ENCODE assay signal across 1 cellular context in the genomic region with DNA sequence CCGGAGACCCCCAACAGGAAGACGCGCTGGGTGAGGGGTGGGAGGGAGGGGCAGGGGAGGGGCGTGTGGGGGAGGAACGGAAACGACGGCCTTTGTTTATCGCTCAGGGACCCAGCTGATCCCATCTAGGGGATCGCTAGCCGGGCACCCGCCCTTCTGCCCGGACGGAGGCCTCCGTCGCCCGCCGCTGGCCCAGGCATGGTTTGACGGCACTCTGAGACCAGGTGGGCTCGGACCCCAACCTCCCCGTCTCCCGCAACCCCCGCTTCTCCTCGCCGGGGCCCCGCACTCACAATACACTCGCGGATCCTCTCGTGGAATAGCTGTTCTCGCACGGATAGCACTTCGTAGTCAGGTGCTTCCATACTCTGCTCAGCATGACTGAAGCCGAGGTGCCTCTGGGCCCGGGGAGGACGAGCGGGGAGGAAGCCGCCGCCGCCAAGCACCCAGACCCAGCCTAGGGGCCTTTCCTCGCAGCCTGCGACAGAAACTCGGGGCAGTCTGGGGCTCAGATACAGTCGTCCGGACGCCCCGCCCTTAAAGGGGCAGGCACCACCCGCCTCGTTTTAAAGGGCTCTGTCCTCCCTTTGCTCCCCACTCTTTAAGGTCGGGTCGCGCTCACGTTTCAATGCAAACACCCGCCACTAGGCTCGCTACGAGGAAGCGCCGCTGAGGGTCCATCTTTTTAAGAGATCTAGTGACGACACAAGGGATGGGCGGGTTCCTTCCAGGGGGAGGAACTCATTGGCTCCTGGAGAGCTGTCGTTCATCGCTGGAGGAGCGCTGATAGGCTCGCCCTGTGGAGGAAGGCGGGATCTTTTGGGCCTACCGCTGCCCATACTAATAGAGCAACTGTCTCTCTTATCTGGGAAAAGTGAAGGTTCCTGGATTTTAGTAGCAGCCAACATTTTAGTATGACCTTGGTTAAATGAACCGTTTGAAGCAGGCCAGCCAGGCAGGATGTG.
TF ChIP-seq lines count a peak whose summit lies in the region.

A gene with protein sequence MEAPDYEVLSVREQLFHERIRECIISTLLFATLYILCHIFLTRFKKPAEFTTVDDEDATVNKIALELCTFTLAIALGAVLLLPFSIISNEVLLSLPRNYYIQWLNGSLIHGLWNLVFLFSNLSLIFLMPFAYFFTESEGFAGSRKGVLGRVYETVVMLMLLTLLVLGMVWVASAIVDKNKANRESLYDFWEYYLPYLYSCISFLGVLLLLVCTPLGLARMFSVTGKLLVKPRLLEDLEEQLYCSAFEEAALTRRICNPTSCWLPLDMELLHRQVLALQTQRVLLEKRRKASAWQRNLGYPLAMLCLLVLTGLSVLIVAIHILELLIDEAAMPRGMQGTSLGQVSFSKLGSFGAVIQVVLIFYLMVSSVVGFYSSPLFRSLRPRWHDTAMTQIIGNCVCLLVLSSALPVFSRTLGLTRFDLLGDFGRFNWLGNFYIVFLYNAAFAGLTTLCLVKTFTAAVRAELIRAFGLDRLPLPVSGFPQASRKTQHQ (minus strand): TSS at position 657 of the 965 bp plus-strand sequence. CDS start 292 bp downstream, at position 365.

TF ChIP-seq in HepG2, 621 proteins besides CTCF, POLR2A, EP300 and RAD21 (continued from another document and continues in another):
- TF ChIP-seq ZSCAN22 (CRISPR knock-in tag; IDR thresholded peaks at IDR 0.05) (no peak), ZNF598 (CRISPR knock-in tag; IDR thresholded peaks at IDR 0.05; ENCODE audit: borderline replicate concordance) (0 out of 2 replicates have a peak, but pooled peaks have one; percentile 43), KDM4B (CRISPR knock-in tag; IDR thresholded peaks at IDR 0.05) (0 out of 2 replicates have a peak, but pooled peaks have one; percentile 19), PHF5A (CRISPR knock-in tag; IDR thresholded peaks at IDR 0.05; ENCODE audit: low read depth, unreplicated experiment) (no peak), AGO1 (IDR thresholded peaks at IDR 0.05; ENCODE audit: low read depth, low read length, poor library complexity, severe bottlenecking) (no peak), KLF15 (CRISPR knock-in tag; IDR thresholded peaks at IDR 0.05; ENCODE audit: borderline replicate concordance) (no peak), SRF (IDR thresholded peaks at IDR 0.05; ENCODE audit: low read depth, low read length) (no peak), FOXM1 (CRISPR knock-in tag; IDR thresholded peaks at IDR 0.05) (no peak), ISL2 (CRISPR knock-in tag; IDR thresholded peaks at IDR 0.05) (peak; percentile 41; the same call in 1 of the 2 replicates), ZNF589 (CRISPR knock-in tag; conservative IDR thresholded peaks at IDR 0.05) (no peak), MATR3 (CRISPR knock-in tag; IDR thresholded peaks at IDR 0.05) (no peak), KLF13 (CRISPR knock-in tag; IDR thresholded peaks at IDR 0.05) (no peak), ZNF670 (CRISPR knock-in tag; IDR thresholded peaks at IDR 0.05; ENCODE audit: borderline replicate concordance) (no peak), ZNF256 (CRISPR knock-in tag; conservative IDR thresholded peaks at IDR 0.05) (no peak), ZNF850 (CRISPR knock-in tag; conservative IDR thresholded peaks at IDR 0.05) (no peak), ZNF484 (CRISPR knock-in tag; IDR thresholded peaks at IDR 0.05; ENCODE audit: borderline replicate concordance, low read depth) (no peak), HOXA5 (CRISPR knock-in tag; IDR thresholded peaks at IDR 0.05) (peak; percentile 61), NR2F6 (IDR thresholded peaks at IDR 0.05) (no peak), NR2F6 (CRISPR knock-in tag; IDR thresholded peaks at IDR 0.05) (no peak), PRMT3 (CRISPR knock-in tag; IDR thresholded peaks at IDR 0.05; ENCODE audit: borderline replicate concordance, low read depth) (no peak), MZF1 (CRISPR knock-in tag; IDR thresholded peaks at IDR 0.05; ENCODE audit: borderline replicate concordance) (no peak), ZNF564 (CRISPR knock-in tag; IDR thresholded peaks at IDR 0.05) (no peak), NR2C2 (CRISPR knock-in tag; IDR thresholded peaks at IDR 0.05; ENCODE audit: borderline replicate concordance) (peak; percentile 10; the same call in 1 of the 2 replicates), DNMT3B (CRISPR knock-in tag; conservative IDR thresholded peaks at IDR 0.05) (peak; percentile 64; the same call in 1 of the 2 replicates), TARDBP (CRISPR knock-in tag; IDR thresholded peaks at IDR 0.05) (no peak), ZNF101 (CRISPR knock-in tag; IDR thresholded peaks at IDR 0.05; ENCODE audit: borderline replicate concordance, low read depth) (no peak), ZNF788 (CRISPR knock-in tag; IDR thresholded peaks at IDR 0.05; ENCODE audit: borderline replicate concordance) (peak; percentile 47; the same call in 1 of the 2 replicates), ATF7 (IDR thresholded peaks at IDR 0.05) (no peak), ATF7 (CRISPR knock-in tag; IDR thresholded peaks at IDR 0.05) (no peak), MTF1 (CRISPR knock-in tag; IDR thresholded peaks at IDR 0.05) (no peak), KDM3A (CRISPR knock-in tag; IDR thresholded peaks at IDR 0.05; ENCODE audit: low read depth) (no peak), YEATS2 (CRISPR knock-in tag; IDR thresholded peaks at IDR 0.05; ENCODE audit: borderline replicate concordance) (no peak), ZNF883 (CRISPR knock-in tag; IDR thresholded peaks at IDR 0.05; ENCODE audit: not compliant biosample characterization) (peak; percentile 78), ZNF709 (CRISPR knock-in tag; IDR thresholded peaks at IDR 0.05) (peak; percentile 80; the same call in 1 of the 2 replicates), SIX1 (CRISPR knock-in tag; IDR thresholded peaks at IDR 0.05; ENCODE audit: borderline replicate concordance) (peak; percentile 48; the same call in 1 of the 2 replicates), PAF1 (CRISPR knock-in tag; IDR thresholded peaks at IDR 0.05) (no peak), BHLHE40 (IDR thresholded peaks at IDR 0.05; ENCODE audit: low read length) (peak; percentile 68), HOXA9 (CRISPR knock-in tag; IDR thresholded peaks at IDR 0.05; ENCODE audit: borderline replicate concordance) (no peak), ZNF567 (CRISPR knock-in tag; IDR thresholded peaks at IDR 0.05; ENCODE audit: borderline replicate concordance) (peak; percentile 79; the same call in 1 of the 2 replicates), PTBP1 (IDR thresholded peaks at IDR 0.05; ENCODE audit: low read depth, low read length, poor library complexity, severe bottlenecking) (no peak)
- TF ChIP-seq, protein P1, sequence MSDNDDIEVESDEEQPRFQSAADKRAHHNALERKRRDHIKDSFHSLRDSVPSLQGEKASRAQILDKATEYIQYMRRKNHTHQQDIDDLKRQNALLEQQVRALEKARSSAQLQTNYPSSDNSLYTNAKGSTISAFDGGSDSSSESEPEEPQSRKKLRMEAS (IDR thresholded peaks at IDR 0.05): peak; percentile 61
- TF ChIP-seq, protein P2, sequence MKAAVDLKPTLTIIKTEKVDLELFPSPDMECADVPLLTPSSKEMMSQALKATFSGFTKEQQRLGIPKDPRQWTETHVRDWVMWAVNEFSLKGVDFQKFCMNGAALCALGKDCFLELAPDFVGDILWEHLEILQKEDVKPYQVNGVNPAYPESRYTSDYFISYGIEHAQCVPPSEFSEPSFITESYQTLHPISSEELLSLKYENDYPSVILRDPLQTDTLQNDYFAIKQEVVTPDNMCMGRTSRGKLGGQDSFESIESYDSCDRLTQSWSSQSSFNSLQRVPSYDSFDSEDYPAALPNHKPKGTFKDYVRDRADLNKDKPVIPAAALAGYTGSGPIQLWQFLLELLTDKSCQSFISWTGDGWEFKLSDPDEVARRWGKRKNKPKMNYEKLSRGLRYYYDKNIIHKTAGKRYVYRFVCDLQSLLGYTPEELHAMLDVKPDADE (CRISPR knock-in tag; IDR thresholded peaks at IDR 0.05): 0 out of 2 replicates have a peak, but pooled peaks have one; percentile 73
- TF ChIP-seq, protein P3, sequence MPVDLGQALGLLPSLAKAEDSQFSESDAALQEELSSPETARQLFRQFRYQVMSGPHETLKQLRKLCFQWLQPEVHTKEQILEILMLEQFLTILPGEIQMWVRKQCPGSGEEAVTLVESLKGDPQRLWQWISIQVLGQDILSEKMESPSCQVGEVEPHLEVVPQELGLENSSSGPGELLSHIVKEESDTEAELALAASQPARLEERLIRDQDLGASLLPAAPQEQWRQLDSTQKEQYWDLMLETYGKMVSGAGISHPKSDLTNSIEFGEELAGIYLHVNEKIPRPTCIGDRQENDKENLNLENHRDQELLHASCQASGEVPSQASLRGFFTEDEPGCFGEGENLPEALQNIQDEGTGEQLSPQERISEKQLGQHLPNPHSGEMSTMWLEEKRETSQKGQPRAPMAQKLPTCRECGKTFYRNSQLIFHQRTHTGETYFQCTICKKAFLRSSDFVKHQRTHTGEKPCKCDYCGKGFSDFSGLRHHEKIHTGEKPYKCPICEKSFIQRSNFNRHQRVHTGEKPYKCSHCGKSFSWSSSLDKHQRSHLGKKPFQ (CRISPR knock-in tag; IDR thresholded peaks at IDR 0.05; ENCODE audit: insufficient replicate concordance): no peak
- TF ChIP-seq, protein P4, sequence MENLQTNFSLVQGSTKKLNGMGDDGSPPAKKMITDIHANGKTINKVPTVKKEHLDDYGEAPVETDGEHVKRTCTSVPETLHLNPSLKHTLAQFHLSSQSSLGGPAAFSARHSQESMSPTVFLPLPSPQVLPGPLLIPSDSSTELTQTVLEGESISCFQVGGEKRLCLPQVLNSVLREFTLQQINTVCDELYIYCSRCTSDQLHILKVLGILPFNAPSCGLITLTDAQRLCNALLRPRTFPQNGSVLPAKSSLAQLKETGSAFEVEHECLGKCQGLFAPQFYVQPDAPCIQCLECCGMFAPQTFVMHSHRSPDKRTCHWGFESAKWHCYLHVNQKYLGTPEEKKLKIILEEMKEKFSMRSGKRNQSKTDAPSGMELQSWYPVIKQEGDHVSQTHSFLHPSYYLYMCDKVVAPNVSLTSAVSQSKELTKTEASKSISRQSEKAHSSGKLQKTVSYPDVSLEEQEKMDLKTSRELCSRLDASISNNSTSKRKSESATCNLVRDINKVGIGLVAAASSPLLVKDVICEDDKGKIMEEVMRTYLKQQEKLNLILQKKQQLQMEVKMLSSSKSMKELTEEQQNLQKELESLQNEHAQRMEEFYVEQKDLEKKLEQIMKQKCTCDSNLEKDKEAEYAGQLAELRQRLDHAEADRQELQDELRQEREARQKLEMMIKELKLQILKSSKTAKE (CRISPR knock-in tag; IDR thresholded peaks at IDR 0.05; ENCODE audit: borderline replicate concordance): no peak
- TF ChIP-seq, protein P5, sequence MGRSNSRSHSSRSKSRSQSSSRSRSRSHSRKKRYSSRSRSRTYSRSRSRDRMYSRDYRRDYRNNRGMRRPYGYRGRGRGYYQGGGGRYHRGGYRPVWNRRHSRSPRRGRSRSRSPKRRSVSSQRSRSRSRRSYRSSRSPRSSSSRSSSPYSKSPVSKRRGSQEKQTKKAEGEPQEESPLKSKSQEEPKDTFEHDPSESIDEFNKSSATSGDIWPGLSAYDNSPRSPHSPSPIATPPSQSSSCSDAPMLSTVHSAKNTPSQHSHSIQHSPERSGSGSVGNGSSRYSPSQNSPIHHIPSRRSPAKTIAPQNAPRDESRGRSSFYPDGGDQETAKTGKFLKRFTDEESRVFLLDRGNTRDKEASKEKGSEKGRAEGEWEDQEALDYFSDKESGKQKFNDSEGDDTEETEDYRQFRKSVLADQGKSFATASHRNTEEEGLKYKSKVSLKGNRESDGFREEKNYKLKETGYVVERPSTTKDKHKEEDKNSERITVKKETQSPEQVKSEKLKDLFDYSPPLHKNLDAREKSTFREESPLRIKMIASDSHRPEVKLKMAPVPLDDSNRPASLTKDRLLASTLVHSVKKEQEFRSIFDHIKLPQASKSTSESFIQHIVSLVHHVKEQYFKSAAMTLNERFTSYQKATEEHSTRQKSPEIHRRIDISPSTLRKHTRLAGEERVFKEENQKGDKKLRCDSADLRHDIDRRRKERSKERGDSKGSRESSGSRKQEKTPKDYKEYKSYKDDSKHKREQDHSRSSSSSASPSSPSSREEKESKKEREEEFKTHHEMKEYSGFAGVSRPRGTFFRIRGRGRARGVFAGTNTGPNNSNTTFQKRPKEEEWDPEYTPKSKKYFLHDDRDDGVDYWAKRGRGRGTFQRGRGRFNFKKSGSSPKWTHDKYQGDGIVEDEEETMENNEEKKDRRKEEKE (IDR thresholded peaks at IDR 0.05): no peak
- TF ChIP-seq, protein P6, sequence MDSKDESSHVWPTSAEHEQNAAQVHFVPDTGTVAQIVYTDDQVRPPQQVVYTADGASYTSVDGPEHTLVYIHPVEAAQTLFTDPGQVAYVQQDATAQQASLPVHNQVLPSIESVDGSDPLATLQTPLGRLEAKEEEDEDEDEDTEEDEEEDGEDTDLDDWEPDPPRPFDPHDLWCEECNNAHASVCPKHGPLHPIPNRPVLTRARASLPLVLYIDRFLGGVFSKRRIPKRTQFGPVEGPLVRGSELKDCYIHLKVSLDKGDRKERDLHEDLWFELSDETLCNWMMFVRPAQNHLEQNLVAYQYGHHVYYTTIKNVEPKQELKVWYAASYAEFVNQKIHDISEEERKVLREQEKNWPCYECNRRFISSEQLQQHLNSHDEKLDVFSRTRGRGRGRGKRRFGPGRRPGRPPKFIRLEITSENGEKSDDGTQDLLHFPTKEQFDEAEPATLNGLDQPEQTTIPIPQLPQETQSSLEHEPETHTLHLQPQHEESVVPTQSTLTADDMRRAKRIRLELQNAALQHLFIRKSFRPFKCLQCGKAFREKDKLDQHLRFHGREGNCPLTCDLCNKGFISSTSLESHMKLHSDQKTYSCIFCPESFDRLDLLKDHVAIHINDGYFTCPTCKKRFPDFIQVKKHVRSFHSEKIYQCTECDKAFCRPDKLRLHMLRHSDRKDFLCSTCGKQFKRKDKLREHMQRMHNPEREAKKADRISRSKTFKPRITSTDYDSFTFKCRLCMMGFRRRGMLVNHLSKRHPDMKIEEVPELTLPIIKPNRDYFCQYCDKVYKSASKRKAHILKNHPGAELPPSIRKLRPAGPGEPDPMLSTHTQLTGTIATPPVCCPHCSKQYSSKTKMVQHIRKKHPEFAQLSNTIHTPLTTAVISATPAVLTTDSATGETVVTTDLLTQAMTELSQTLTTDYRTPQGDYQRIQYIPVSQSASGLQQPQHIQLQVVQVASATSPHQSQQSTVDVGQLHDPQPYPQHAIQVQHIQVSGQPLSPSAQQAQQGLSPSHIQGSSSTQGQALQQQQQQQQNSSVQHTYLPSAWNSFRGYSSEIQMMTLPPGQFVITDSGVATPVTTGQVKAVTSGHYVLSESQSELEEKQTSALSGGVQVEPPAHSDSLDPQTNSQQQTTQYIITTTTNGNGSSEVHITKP (CRISPR knock-in tag; IDR thresholded peaks at IDR 0.05; ENCODE audit: low read depth): no peak
- TF ChIP-seq, protein P7, sequence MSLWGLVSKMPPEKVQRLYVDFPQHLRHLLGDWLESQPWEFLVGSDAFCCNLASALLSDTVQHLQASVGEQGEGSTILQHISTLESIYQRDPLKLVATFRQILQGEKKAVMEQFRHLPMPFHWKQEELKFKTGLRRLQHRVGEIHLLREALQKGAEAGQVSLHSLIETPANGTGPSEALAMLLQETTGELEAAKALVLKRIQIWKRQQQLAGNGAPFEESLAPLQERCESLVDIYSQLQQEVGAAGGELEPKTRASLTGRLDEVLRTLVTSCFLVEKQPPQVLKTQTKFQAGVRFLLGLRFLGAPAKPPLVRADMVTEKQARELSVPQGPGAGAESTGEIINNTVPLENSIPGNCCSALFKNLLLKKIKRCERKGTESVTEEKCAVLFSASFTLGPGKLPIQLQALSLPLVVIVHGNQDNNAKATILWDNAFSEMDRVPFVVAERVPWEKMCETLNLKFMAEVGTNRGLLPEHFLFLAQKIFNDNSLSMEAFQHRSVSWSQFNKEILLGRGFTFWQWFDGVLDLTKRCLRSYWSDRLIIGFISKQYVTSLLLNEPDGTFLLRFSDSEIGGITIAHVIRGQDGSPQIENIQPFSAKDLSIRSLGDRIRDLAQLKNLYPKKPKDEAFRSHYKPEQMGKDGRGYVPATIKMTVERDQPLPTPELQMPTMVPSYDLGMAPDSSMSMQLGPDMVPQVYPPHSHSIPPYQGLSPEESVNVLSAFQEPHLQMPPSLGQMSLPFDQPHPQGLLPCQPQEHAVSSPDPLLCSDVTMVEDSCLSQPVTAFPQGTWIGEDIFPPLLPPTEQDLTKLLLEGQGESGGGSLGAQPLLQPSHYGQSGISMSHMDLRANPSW (CRISPR knock-in tag; IDR thresholded peaks at IDR 0.05; ENCODE audit: borderline replicate concordance): no peak
